In genomic region chr4:83560523-83560922, GRCh38 we compare ENCODE assay signal across 27 cellular contexts.
"Had no signal": no experiment of that assay in that cellular context is flagged by ENCODE, and none has a peak within 500 bp of the region (broad histone marks: within the 10 kb centered on the region; RNA-seq: fewer than 3 reads in every experiment).

No MANE protein-coding gene starts in this region.

- H3K27me3 Mint-ChIP-seq: activated T-cell treated with anti-CD3 and anti-CD28 coated beads, Interleukin-2, amount 50 U/mL, for 24 hours had no signal

- DNase-seq: activated CD4-positive, alpha-beta memory T cell treated with anti-CD3 and anti-CD28 coated beads, Interleukin-2, amount 10 ng/mL, durations not matched to agents 7 days and 5 days; activated CD4-positive, alpha-beta T cell treated with anti-CD3 and anti-CD28 coated beads for 1 hour; activated CD4-positive, alpha-beta T cell treated with anti-CD3 and anti-CD28 coated beads, Interleukin-2, amount 10 ng/mL, durations not matched to agents 7 days and 5 days; activated CD8-positive, alpha-beta memory T cell treated with anti-CD3 and anti-CD28 coated beads, Interleukin-2, amount 50 U/mL, for 48 hours; activated gamma-delta T cell; activated naive CD4-positive, alpha-beta T cell treated with anti-CD3 and anti-CD28 coated beads, Interleukin-2, amount 10 ng/mL, durations not matched to agents 7 days and 5 days; activated naive CD8-positive, alpha-beta T cell treated with anti-CD3 and anti-CD28 coated beads, Interleukin-2, amount 10 ng/mL, durations not matched to agents 7 days and 5 days; activated T-cell treated with anti-CD3 and anti-CD28 coated beads, Interleukin-2, amount 50 U/mL, for 24 hours; head of caudate nucleus; hippocampal formation; left colon; mesendoderm; mucosa of descending colon; posterior cingulate gyrus; stimulated activated CD4-positive, alpha-beta T cell treated with anti-CD3 and anti-CD28 coated beads, Interleukin-12 subunit alpha, Interleukin-12 subunit beta, amount 100 ng/mL, for 4 hours; stimulated activated CD4-positive, alpha-beta T cell treated with anti-CD3 and anti-CD28 coated beads, Interleukin-4, amount 100 ng/mL, for 1 hour; stimulated activated naive CD8-positive, alpha-beta T cell treated with anti-CD3 and anti-CD28 coated beads, Interleukin-15, Interleukin-2, amounts not matched to agents 100 U/mL and 50 U/mL, for 24 hours; T1000; trophoblast cell had no signal

- H3K36me3 Mint-ChIP-seq: activated naive CD4-positive, alpha-beta T cell treated with anti-CD3 and anti-CD28 coated beads, Interleukin-2, amount 10 ng/mL, durations not matched to agents 7 days and 5 days; activated naive CD8-positive, alpha-beta T cell treated with anti-CD3 and anti-CD28 coated beads, Interleukin-2, amount 10 ng/mL, durations not matched to agents 7 days and 5 days; brain; natural killer cell treated with Interleukin-12 subunit alpha and Interleukin-12 subunit beta and Interleukin-15 and Interleukin-18, amount 100 ng/mL, for 72 hours had no signal

- H3K4me3 Mint-ChIP-seq: activated CD4-positive, alpha-beta memory T cell treated with anti-CD3 and anti-CD28 coated beads, Interleukin-2, amount 10 ng/mL, durations not matched to agents 7 days and 5 days; activated CD4-positive, alpha-beta T cell treated with anti-CD3 and anti-CD28 coated beads, Interleukin-2, amount 10 ng/mL, durations not matched to agents 7 days and 5 days; activated naive CD4-positive, alpha-beta T cell treated with anti-CD3 and anti-CD28 coated beads, Interleukin-2, amount 10 ng/mL, durations not matched to agents 7 days and 5 days; activated naive CD8-positive, alpha-beta T cell treated with anti-CD3 and anti-CD28 coated beads, Interleukin-2, amount 10 ng/mL, durations not matched to agents 7 days and 5 days; activated T-cell treated with anti-CD3 and anti-CD28 coated beads, Interleukin-2, amount 50 U/mL, for 24 hours; brain; natural killer cell treated with Interleukin-12 subunit alpha and Interleukin-12 subunit beta and Interleukin-15 and Interleukin-18, amount 100 ng/mL, for 72 hours; T-helper 1 cell treated with Interleukin-12 subunit alpha and Interleukin-12 subunit beta and Interleukin-4 antibody, amounts not matched to agents 30 μg/mL and 1 μg/mL, for 36 hours had no signal

- H3K27ac Mint-ChIP-seq: activated CD4-positive, alpha-beta memory T cell treated with anti-CD3 and anti-CD28 coated beads, Interleukin-2, amount 10 ng/mL, durations not matched to agents 7 days and 5 days; activated CD4-positive, alpha-beta T cell treated with anti-CD3 and anti-CD28 coated beads, Interleukin-2, amount 10 ng/mL, durations not matched to agents 7 days and 5 days; activated naive CD4-positive, alpha-beta T cell treated with anti-CD3 and anti-CD28 coated beads, Interleukin-2, amount 10 ng/mL, durations not matched to agents 7 days and 5 days; activated naive CD8-positive, alpha-beta T cell treated with anti-CD3 and anti-CD28 coated beads, Interleukin-2, amount 10 ng/mL, durations not matched to agents 7 days and 5 days; activated T-cell treated with anti-CD3 and anti-CD28 coated beads, Interleukin-2, amount 50 U/mL, for 24 hours; brain; natural killer cell treated with Interleukin-12 subunit alpha and Interleukin-12 subunit beta and Interleukin-15 and Interleukin-18, amount 100 ng/mL, for 72 hours; T-helper 1 cell treated with Interleukin-12 subunit alpha and Interleukin-12 subunit beta and Interleukin-4 antibody, amounts not matched to agents 30 μg/mL and 1 μg/mL, for 36 hours had no signal

- H3K4me1 ChIP-seq: ascending aorta had no signal

- H3K36me3 ChIP-seq: ascending aorta, cardiac muscle cell, thoracic aorta had no signal

- H3K9me3 ChIP-seq: ascending aorta, mucosa of descending colon, thoracic aorta had no signal

- ATAC-seq: stimulated activated naive CD8-positive, alpha-beta T cell treated with anti-CD3 and anti-CD28 coated beads, Interleukin-15, Interleukin-2, amounts not matched to agents 100 U/mL and 50 U/mL, for 24 hours had no signal

- H3K4me3 ChIP-seq: ascending aorta, cardiac muscle cell, lung, mucosa of descending colon, skin epidermis, thoracic aorta had no signal

- H3K9me3 Mint-ChIP-seq: activated CD4-positive, alpha-beta memory T cell treated with anti-CD3 and anti-CD28 coated beads, Interleukin-2, amount 10 ng/mL, durations not matched to agents 7 days and 5 days; activated CD4-positive, alpha-beta T cell treated with anti-CD3 and anti-CD28 coated beads, Interleukin-2, amount 10 ng/mL, durations not matched to agents 7 days and 5 days; activated naive CD4-positive, alpha-beta T cell treated with anti-CD3 and anti-CD28 coated beads, Interleukin-2, amount 10 ng/mL, durations not matched to agents 7 days and 5 days; activated naive CD8-positive, alpha-beta T cell treated with anti-CD3 and anti-CD28 coated beads, Interleukin-2, amount 10 ng/mL, durations not matched to agents 7 days and 5 days; activated T-cell treated with anti-CD3 and anti-CD28 coated beads, Interleukin-2, amount 50 U/mL, for 24 hours; brain; natural killer cell treated with Interleukin-12 subunit alpha and Interleukin-12 subunit beta and Interleukin-15 and Interleukin-18, amount 100 ng/mL, for 72 hours; T-helper 1 cell treated with Interleukin-12 subunit alpha and Interleukin-12 subunit beta and Interleukin-4 antibody, amounts not matched to agents 30 μg/mL and 1 μg/mL, for 36 hours had no signal

- H3K4me1 Mint-ChIP-seq: brain had no signal

- H3K27ac ChIP-seq: ascending aorta, cardiac muscle cell, thoracic aorta had no signal

- H3K27me3 ChIP-seq: ascending aorta, cardiac muscle cell had no signal
